11 cellular contexts compared by ENCODE assay signal in genomic region chr17:66691644-66692500, GRCh38.
DNase-seq lines count a peak whose midpoint lies in the region; ATAC-seq and TF ChIP-seq lines count a peak whose summit lies in the region.
"Had no signal": no experiment of that assay in that cellular context is flagged by ENCODE, and none has a peak within 500 bp of the region (broad histone marks: within the 10 kb centered on the region; RNA-seq: fewer than 3 reads in every experiment).

No MANE protein-coding gene starts in this region.

- TF ChIP-seq EP300 in transverse colon (IDR thresholded peaks at IDR 0.05; ENCODE audit: low read depth): no peak

- CTCF ChIA-PET in activated CD4-positive, alpha-beta memory T cell treated with anti-CD3 and anti-CD28 coated beads for 36 hours (lab: Charles Lee): interaction anchor here (1.1 kb wide), 1 partner anchor 436 kb away, joined by 3 read pairs; no protein-coding TSS in a partner anchor

- no peak overlapping the region for H3K4me3 ChIP-seq in heart right ventricle
- H3K4me3 ChIP-seq in right atrium auricular region: no peak overlapping the region
- H3K4me3 ChIP-seq in transverse colon: no peak overlapping the region
- H3K4me3 ChIP-seq: ovary had no signal

- peaks cover 14% of the 10 kb centered on the region for H3K4me1 Mint-ChIP-seq in activated CD4-positive, alpha-beta memory T cell treated with anti-CD3 and anti-CD28 coated beads for 36 hours (ENCODE audit: low read depth)

- POLR2A ChIA-PET in activated CD4-positive, alpha-beta memory T cell treated with anti-CD3 and anti-CD28 coated beads for 36 hours (lab: Charles Lee): no interaction called here

- DNase-seq in heart right ventricle (no peak), right atrium auricular region (ENCODE audit: low spot score) (no peak), iris pigment epithelial cell (ENCODE audit: low read depth) (peak; percentile 62), transverse colon (no peak)
- no peak for DNase-seq in activated CD4-positive, alpha-beta memory T cell treated with anti-CD3 and anti-CD28 coated beads for 36 hours
- no peak for DNase-seq in activated effector memory CD4-positive, alpha-beta T cell treated with Interleukin-2 at 50 U/mL for 16 hours
- DNase-seq: EL had no signal

- intact Hi-C loops in heart right ventricle (cut with DNase I) (no loop called here), transverse colon (cut with DNase I; ENCODE audit: low total_unique reads) (no loop called here)
- intact Hi-C loops in activated CD4-positive, alpha-beta memory T cell treated with anti-CD3 and anti-CD28 coated beads for 36 hours (cut with micrococcal nuclease): no loop called here

- TF ChIP-seq CTCF in heart right ventricle (IDR thresholded peaks at IDR 0.05): no peak
- no peak for TF ChIP-seq CTCF in right atrium auricular region (IDR thresholded peaks at IDR 0.05)
- TF ChIP-seq CTCF in transverse colon (IDR thresholded peaks at IDR 0.05): no peak

- H3K9me3 Mint-ChIP-seq in activated CD4-positive, alpha-beta memory T cell treated with anti-CD3 and anti-CD28 coated beads for 36 hours: peaks cover 1% of the 10 kb centered on the region
- H3K9me3 Mint-ChIP-seq: central memory CD8-positive, alpha-beta T cell had no signal

- H3K27ac Mint-ChIP-seq in activated CD4-positive, alpha-beta memory T cell treated with anti-CD3 and anti-CD28 coated beads for 36 hours: peak overlapping the region; percentile 8

- peaks cover 0 to 15% (median 5%) of the 10 kb centered on the region in 9 donors for H3K4me1 ChIP-seq in heart right ventricle
- no peaks in the 10 kb centered on the region for H3K4me1 ChIP-seq in right atrium auricular region
- H3K4me1 ChIP-seq in transverse colon: peaks cover 0 to 43% (median 20%) of the 10 kb centered on the region in 4 donors

- peak; percentile 20 for TF ChIP-seq POLR2A in transverse colon (IDR thresholded peaks at IDR 0.05)

- 50 to 62% methylated on average over 13 of the region's 13 CpGs for WGBS in heart right ventricle, 2 donors
- 49 to 75% methylated on average over 2 to 13 of the region's 13 CpGs for WGBS in transverse colon (ENCODE audit: low coverage in 1 of 2), 2 donors

- no peaks in the 10 kb centered on the region for H3K27me3 Mint-ChIP-seq in activated CD4-positive, alpha-beta memory T cell treated with anti-CD3 and anti-CD28 coated beads for 36 hours
- H3K27me3 Mint-ChIP-seq: central memory CD8-positive, alpha-beta T cell had no signal

- H3K27ac ChIP-seq in heart right ventricle (peak overlapping the region in 3 of 10 donors; percentile 34 to 54 (median 54)), right atrium auricular region (no peak overlapping the region), transverse colon (peak overlapping the region; percentile 36 to 59 (median 42))

- H3K36me3 Mint-ChIP-seq in activated CD4-positive, alpha-beta memory T cell treated with anti-CD3 and anti-CD28 coated beads for 36 hours: peaks cover 81% of the 10 kb centered on the region

- H3K9me3 ChIP-seq in heart right ventricle: no peaks in the 10 kb centered on the region
- no peaks in the 10 kb centered on the region for H3K9me3 ChIP-seq in right atrium auricular region
- H3K9me3 ChIP-seq in transverse colon: no peaks in the 10 kb centered on the region
- H3K9me3 ChIP-seq: ovary had no signal

- in situ Hi-C loops in transverse colon (cut with MboI; ENCODE audit: low pct_ligation_motif_present in 1 of 4, low pct_unique_long_range_greater_than_20kb in 1 of 4, low sequenced_read_pairs in 3 of 4): no loop called here

- peaks cover 0 to 26% (median 0%) of the 10 kb centered on the region in 9 donors for H3K36me3 ChIP-seq in heart right ventricle
- H3K36me3 ChIP-seq in right atrium auricular region: no peaks in the 10 kb centered on the region
- H3K36me3 ChIP-seq in transverse colon: peaks cover 0 to 6% (median 0%) of the 10 kb centered on the region in 4 donors
- H3K36me3 ChIP-seq: ovary had no signal

- H3K4me3 Mint-ChIP-seq in activated CD4-positive, alpha-beta memory T cell treated with anti-CD3 and anti-CD28 coated beads for 36 hours: no peak overlapping the region
- H3K4me3 Mint-ChIP-seq: central memory CD8-positive, alpha-beta T cell had no signal

- peak in 7 of 8 donors; percentile 50 to 88 (median 70) for ATAC-seq in heart right ventricle
- ATAC-seq in GM21723 (IDR thresholded peaks at IDR 0.05; ENCODE audit: unreplicated experiment): no peak
- no peak for ATAC-seq in HG02798 (IDR thresholded peaks at IDR 0.05; ENCODE audit: poor library complexity, unreplicated experiment)

- H3K27me3 ChIP-seq in heart right ventricle (no peaks in the 10 kb centered on the region), right atrium auricular region (no peaks in the 10 kb centered on the region), transverse colon (no peaks in the 10 kb centered on the region)
- H3K27me3 ChIP-seq: ovary had no signal

Comparison
In these comparisons a context has a peak if more than half of its experiments do, and no peak if none do; other contexts are left out.
1. ATAC-seq: peak in heart right ventricle (7 of 8); none in GM21723 (single experiment) and HG02798 (single experiment).
2. H3K27ac ChIP-seq: peak in transverse colon (4 of 4); none in right atrium auricular region (0 of 2).